Comparison of ENCODE assay signal across 1 cellular context in genomic region chr9:69131682-69132081, GRCh38.
TF ChIP-seq lines count a peak whose summit lies in the region.

No MANE protein-coding gene starts in this region.

TF ChIP-seq in HepG2, 621 proteins besides CTCF, POLR2A, EP300 and RAD21 (continued from another document and continues in another):
- TF ChIP-seq RERE (CRISPR knock-in tag; IDR thresholded peaks at IDR 0.05; ENCODE audit: low read depth): no peak
- TF ChIP-seq MAF1 (CRISPR knock-in tag; IDR thresholded peaks at IDR 0.05; ENCODE audit: borderline replicate concordance): no peak
- TF ChIP-seq ZNF709 (CRISPR knock-in tag; IDR thresholded peaks at IDR 0.05): no peak
- no peak for TF ChIP-seq ADNP (CRISPR knock-in tag; IDR thresholded peaks at IDR 0.05)
- TF ChIP-seq GLMP (CRISPR knock-in tag; IDR thresholded peaks at IDR 0.05; ENCODE audit: borderline replicate concordance): no peak
- TF ChIP-seq ZMAT5 (CRISPR knock-in tag; IDR thresholded peaks at IDR 0.05; ENCODE audit: borderline replicate concordance, low read depth): no peak
- TF ChIP-seq ZNF180 (CRISPR knock-in tag; IDR thresholded peaks at IDR 0.05; ENCODE audit: borderline replicate concordance, low read depth): no peak
- TF ChIP-seq KDM3A (CRISPR knock-in tag; IDR thresholded peaks at IDR 0.05; ENCODE audit: low read depth): no peak
- no peak for TF ChIP-seq ZXDC (CRISPR knock-in tag; IDR thresholded peaks at IDR 0.05)
- TF ChIP-seq ZNF703 (CRISPR knock-in tag; IDR thresholded peaks at IDR 0.05; ENCODE audit: borderline replicate concordance): no peak
- TF ChIP-seq ZNF136 (CRISPR knock-in tag; IDR thresholded peaks at IDR 0.05; ENCODE audit: low read depth): no peak
- no peak for TF ChIP-seq NCOA5 (CRISPR knock-in tag; IDR thresholded peaks at IDR 0.05)
- no peak for TF ChIP-seq ZNF615 (CRISPR knock-in tag; IDR thresholded peaks at IDR 0.05; ENCODE audit: borderline replicate concordance)
- TF ChIP-seq IRX3 (CRISPR knock-in tag; IDR thresholded peaks at IDR 0.05; ENCODE audit: borderline replicate concordance, low read depth): no peak
- no peak for TF ChIP-seq CSRNP2 (CRISPR knock-in tag; conservative IDR thresholded peaks at IDR 0.05; ENCODE audit: low read depth)
- TF ChIP-seq NR1H2 (CRISPR knock-in tag; IDR thresholded peaks at IDR 0.05; ENCODE audit: borderline replicate concordance, low read depth): no peak
- TF ChIP-seq ZBTB33 (CRISPR knock-in tag; IDR thresholded peaks at IDR 0.05): no peak
- no peak for TF ChIP-seq NFE2L1 (CRISPR knock-in tag; IDR thresholded peaks at IDR 0.05; ENCODE audit: borderline replicate concordance)
- TF ChIP-seq U2AF2 (IDR thresholded peaks at IDR 0.05; ENCODE audit: low read depth, low read length): no peak
- no peak for TF ChIP-seq HDAC6 (IDR thresholded peaks at IDR 0.05; ENCODE audit: low read depth, low read length)
- TF ChIP-seq ZNF234 (CRISPR knock-in tag; conservative IDR thresholded peaks at IDR 0.05): no peak
- no peak for TF ChIP-seq ZNF550 (CRISPR knock-in tag; IDR thresholded peaks at IDR 0.05; ENCODE audit: borderline replicate concordance)
- TF ChIP-seq CHCHD3 (CRISPR knock-in tag; IDR thresholded peaks at IDR 0.05): no peak
- TF ChIP-seq RNF219 (CRISPR knock-in tag; IDR thresholded peaks at IDR 0.05): no peak
- no peak for TF ChIP-seq ZNF800 (CRISPR knock-in tag; IDR thresholded peaks at IDR 0.05)
- TF ChIP-seq RBM39 (IDR thresholded peaks at IDR 0.05; ENCODE audit: low read depth, low read length, poor library complexity, severe bottlenecking): no peak
- TF ChIP-seq ZNF18 (CRISPR knock-in tag; IDR thresholded peaks at IDR 0.05; ENCODE audit: insufficient replicate concordance): no peak
- no peak for TF ChIP-seq ZNF670 (CRISPR knock-in tag; IDR thresholded peaks at IDR 0.05; ENCODE audit: borderline replicate concordance)
- no peak for TF ChIP-seq ZNF138 (CRISPR knock-in tag; IDR thresholded peaks at IDR 0.05; ENCODE audit: low read depth)
- no peak for TF ChIP-seq CHD2 (IDR thresholded peaks at IDR 0.05; ENCODE audit: low read depth, low read length)
- no peak for TF ChIP-seq ESRRA (CRISPR knock-in tag; IDR thresholded peaks at IDR 0.05; ENCODE audit: low read depth)
- TF ChIP-seq ZNF530 (CRISPR knock-in tag; IDR thresholded peaks at IDR 0.05; ENCODE audit: low read depth): no peak
- TF ChIP-seq ZNF7 (CRISPR knock-in tag; IDR thresholded peaks at IDR 0.05): no peak
- TF ChIP-seq FOXK1 (CRISPR knock-in tag; IDR thresholded peaks at IDR 0.05; ENCODE audit: borderline replicate concordance, low read depth): peak; percentile 62; the same call in 1 of the 2 replicates
- TF ChIP-seq GLI4 (CRISPR knock-in tag; IDR thresholded peaks at IDR 0.05; ENCODE audit: borderline replicate concordance): no peak
- TF ChIP-seq NR2F2 (IDR thresholded peaks at IDR 0.05; ENCODE audit: borderline replicate concordance, low read depth): no peak; the same call in 1 of the 2 replicates
- no peak for TF ChIP-seq ZBTB42 (CRISPR knock-in tag; IDR thresholded peaks at IDR 0.05)
- no peak for TF ChIP-seq NFKBIZ (CRISPR knock-in tag; IDR thresholded peaks at IDR 0.05)
- no peak for TF ChIP-seq FOXA3 (CRISPR knock-in tag; IDR thresholded peaks at IDR 0.05)
- TF ChIP-seq GATA4 (IDR thresholded peaks at IDR 0.05; ENCODE audit: borderline replicate concordance, low read depth): no peak
- no peak for TF ChIP-seq ETV5 (CRISPR knock-in tag; IDR thresholded peaks at IDR 0.05; ENCODE audit: borderline replicate concordance)
- TF ChIP-seq ASH2L (IDR thresholded peaks at IDR 0.05; ENCODE audit: insufficient read length, low read depth, low read length): no peak
- TF ChIP-seq ZNF207 (IDR thresholded peaks at IDR 0.05; ENCODE audit: borderline replicate concordance): no peak
- TF ChIP-seq ZNF121 (CRISPR knock-in tag; IDR thresholded peaks at IDR 0.05): no peak
- TF ChIP-seq KAT2B (IDR thresholded peaks at IDR 0.05; ENCODE audit: borderline replicate concordance, low read depth, low read length): no peak
- TF ChIP-seq DPF2 (CRISPR knock-in tag; IDR thresholded peaks at IDR 0.05; ENCODE audit: borderline replicate concordance, low read depth): peak; percentile 61; the same call in 1 of the 2 replicates
- TF ChIP-seq PPARG (CRISPR knock-in tag; conservative IDR thresholded peaks at IDR 0.05): no peak
